1 cellular context compared by ENCODE assay signal in genomic region chr17:57849874-57850754, GRCh38.
TF ChIP-seq lines count a peak whose summit lies in the region.

Gene MRPS23, minus strand, starts transcription at chr17:57850044. Its CDS starts 34 bp downstream, at chr17:57850010.

TF ChIP-seq in HEK293, 187 proteins besides CTCF, POLR2A, EP300 and RAD21 (continued from another document):
- peak; percentile 51; the same call in 1 of the 2 replicates for TF ChIP-seq ZNF18 (tag by site-specific recombination; IDR thresholded peaks at IDR 0.05)
- 0 out of 2 replicates have a peak, but pooled peaks have one; percentile 33 for TF ChIP-seq ZNF792 (tag by site-specific recombination; IDR thresholded peaks at IDR 0.05)
- TF ChIP-seq ZNF335 (tag by site-specific recombination; conservative IDR thresholded peaks at IDR 0.05), result peak; percentile 87
- no peak for TF ChIP-seq ZNF16 (tag by site-specific recombination; IDR thresholded peaks at IDR 0.05; ENCODE audit: low read depth)
- TF ChIP-seq ZSCAN5A (tag by site-specific recombination; IDR thresholded peaks at IDR 0.05), result 0 out of 2 replicates have a peak, but pooled peaks have one; percentile 43
- peak; percentile 66; the same call in 1 of the 2 replicates for TF ChIP-seq ZSCAN16 (tag by site-specific recombination; IDR thresholded peaks at IDR 0.05)
- TF ChIP-seq KLF8 (tag by site-specific recombination; IDR thresholded peaks at IDR 0.05), result peak; percentile 91
- peak; percentile 46; the same call in 1 of the 2 replicates for TF ChIP-seq BCL11A (tag by site-specific recombination; IDR thresholded peaks at IDR 0.05; ENCODE audit: low read depth)
- TF ChIP-seq ZNF174 (tag by site-specific recombination; IDR thresholded peaks at IDR 0.05), result no peak
- TF ChIP-seq KLF17 (tag by site-specific recombination; IDR thresholded peaks at IDR 0.05), result peak; percentile 98
